19 cellular contexts compared by ENCODE assay signal in the genomic region with DNA sequence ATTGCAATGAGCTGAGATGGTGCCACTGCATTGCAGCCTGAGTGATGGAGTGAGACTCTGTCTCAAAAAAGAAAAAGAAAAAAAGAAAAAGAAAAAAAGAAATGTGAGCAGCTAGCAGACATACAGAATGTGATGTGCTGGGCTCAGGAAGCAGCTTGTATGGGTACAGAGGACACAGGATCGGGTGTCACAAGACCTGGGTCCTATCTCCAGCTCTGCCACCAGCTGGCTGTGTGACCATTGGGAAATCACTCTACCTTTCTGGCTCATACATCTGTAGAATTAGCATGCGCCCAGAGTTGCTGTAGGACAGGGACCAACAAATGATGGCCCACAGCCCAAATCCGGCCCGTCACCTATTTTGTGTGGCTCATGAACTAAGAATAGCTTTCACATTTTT. TPM values are rescaled to one million over a fixed set of nuclear protein-coding genes. Genes with fewer than 3 reads are reported as not detected.
A peak's percentile ranks its signal among the peaks of the same experiment; 100 is the strongest.
DNase-seq lines count a peak whose midpoint lies in the region; ATAC-seq and TF ChIP-seq lines count a peak whose summit lies in the region.
"Had no signal": no experiment of that assay in that cellular context is flagged by ENCODE, and none has a peak within 500 bp of the region (broad histone marks: within the 10 kb centered on the region; RNA-seq: fewer than 3 reads in every experiment).

No MANE protein-coding gene starts in this region.

- no peak overlapping the region for H4K5ac ChIP-seq in IMR-90 (ENCODE audit: low read depth, low read length)

- peaks cover 25% of the 10 kb centered on the region for H3K4me1 Mint-ChIP-seq in GM23338

- intact Hi-C loops in IMR-90 (cut with micrococcal nuclease) (no loop called here), posterior vena cava (cut with DNase I) (no loop called here)

- H3K4me2 ChIP-seq in BLaER1 = peak overlapping the region; percentile 3; the same call in 1 of the 2 replicates
- no peak overlapping the region for H3K4me2 ChIP-seq in IMR-90 (ENCODE audit: low read depth, low read length)
- H3K4me2 ChIP-seq in GM23338 = no peak overlapping the region

- H2BK5ac ChIP-seq in IMR-90 (ENCODE audit: low read depth, low read length, poor library complexity, severe bottlenecking) = no peak overlapping the region

- dilution Hi-C loops in IMR-90 (cut with HindIII; ENCODE audit: low sequenced_read_pairs, unreplicated experiment) = no loop called here

- no peak overlapping the region for H3K9ac ChIP-seq in BLaER1
- no peak overlapping the region for H3K9ac ChIP-seq in IMR-90 (ENCODE audit: low read depth, low read length)
- H3K9ac ChIP-seq: GM23248 had no signal

- no peaks in the 10 kb centered on the region for H3K9me1 ChIP-seq in IMR-90 (ENCODE audit: insufficient read depth, low read length)

- no peak for DNase-seq in IMR-90
- peak; percentile 25 for DNase-seq in posterior vena cava (ENCODE audit: low spot score)
- no peak for DNase-seq in AML-193 (lab: John Stamatoyannopoulos, UW)
- DNase-seq in GM23338 (ENCODE audit: low spot score) = no peak
- no peak for DNase-seq in GM10248 (ENCODE audit: extremely low spot score)
- DNase-seq: BE2C; CD4-positive, alpha-beta memory T cell; DMS153; DMS79; GDM1; GM23248; HCEC 1CT; KBM-7 had no signal

- H3K27ac ChIP-seq in BLaER1 (no peak overlapping the region), IMR-90 (ENCODE audit: insufficient read depth, low read length) (no peak overlapping the region), cingulate gyrus (ENCODE audit: low read depth, low read length) (peak overlapping the region; percentile 60), GM23338 (ENCODE audit: low read depth) (no peak overlapping the region)
- H3K27ac ChIP-seq: GM23248 had no signal

- TF ChIP-seq CTCF in IMR-90 (conservative IDR thresholded peaks at IDR 0.05; ENCODE audit: low read depth, low read length) = no peak
- no peak for TF ChIP-seq CTCF in GM23338 (conservative IDR thresholded peaks at IDR 0.05; ENCODE audit: low read depth in 2 of 2)
- no peak for TF ChIP-seq CTCF in GM10248 (IDR thresholded peaks at IDR 0.05; ENCODE audit: control extremely low read depth, extremely low read depth, low read depth, missing control alignments)

- no peak overlapping the region for H3K27ac Mint-ChIP-seq in GM23338
- H3K27ac Mint-ChIP-seq: CD14-positive monocyte; CD4-positive, alpha-beta memory T cell had no signal

- no peak overlapping the region for H2BK120ac ChIP-seq in IMR-90 (ENCODE audit: low read depth, low read length)

- BruUV-seq in IMR-90 (replicated peaks; lab: Mats Ljungman, UMichigan) = no TSS peak

- H3K27me3 Mint-ChIP-seq in GM23338 (ENCODE audit: insufficient read depth, low read depth, poor library complexity) = peaks cover 11% of the 10 kb centered on the region

- no peak overlapping the region for H3K4me3 ChIP-seq in BLaER1
- H3K4me3 ChIP-seq in IMR-90 (ENCODE audit: insufficient read depth, low read depth, low read length) = no peak overlapping the region
- no peak overlapping the region for H3K4me3 ChIP-seq in GM23338
- H3K4me3 ChIP-seq: GM23248 had no signal

- H4K20me1 ChIP-seq in BLaER1 (no peaks in the 10 kb centered on the region), IMR-90 (ENCODE audit: insufficient read depth, low read length) (no peaks in the 10 kb centered on the region), GM23338 (replicated peaks; ENCODE audit: insufficient read depth) (no peaks in the 10 kb centered on the region)

- H3K79me2 ChIP-seq in GM23338 (replicated peaks; ENCODE audit: insufficient read depth) = no peaks in the 10 kb centered on the region

- H3K23ac ChIP-seq in IMR-90 (ENCODE audit: low read depth, low read length) = no peak overlapping the region

- POLR2A ChIA-PET in IMR-90 (lab: Charles Lee; ENCODE audit: unreplicated experiment) (no interaction called here), GM10248 (lab: Yijun Ruan, JAX) (no interaction called here)

- no peak for ATAC-seq in IMR-90 (ENCODE audit: low read depth)
- ATAC-seq in GM23338 = no peak

- H3K36me3 Mint-ChIP-seq in GM23338 (ENCODE audit: low read depth) = no peaks in the 10 kb centered on the region; the same call in 2 of the 3 replicates
- H3K36me3 Mint-ChIP-seq: CD4-positive, alpha-beta memory T cell had no signal

- H2AFZ ChIP-seq in IMR-90 (replicated peaks; ENCODE audit: low read length, poor library complexity) = no peak overlapping the region
- H2AFZ ChIP-seq in GM23338 = no peak overlapping the region
- H2AFZ ChIP-seq: GM23248 had no signal

- H3K4me1 ChIP-seq in BLaER1 = peaks cover 68% of the 10 kb centered on the region
- H3K4me1 ChIP-seq in IMR-90 (ENCODE audit: control insufficient read depth, insufficient read depth, low read length) = no peaks in the 10 kb centered on the region
- H3K4me1 ChIP-seq in GM23338 (ENCODE audit: insufficient read depth) = peaks cover 15% of the 10 kb centered on the region

- TF ChIP-seq POLR2A in IMR-90 (IDR thresholded peaks at IDR 0.05; ENCODE audit: low read depth, low read length) = no peak

- no CpG with 5 or more reads among the region's 4 CpGs for WGBS in IMR-90 (ENCODE audit: extremely low coverage in 2 of 2, insufficient read length in 1 of 2), 2 experiments

- H3K9me2 ChIP-seq in GM23338 (ENCODE audit: insufficient read depth) = 0 out of 2 replicates have a peak, but pooled peaks cover 4% of the 10 kb centered on the region

- H3K9me3 ChIP-seq in BLaER1 (no peaks in the 10 kb centered on the region), IMR-90 (ENCODE audit: control insufficient read depth, insufficient read depth, low read length) (no peaks in the 10 kb centered on the region)
- H3K9me3 ChIP-seq: BE2C had no signal

- no peak overlapping the region for H3K14ac ChIP-seq in IMR-90 (replicated peaks; ENCODE audit: low read depth, low read length)

- H4K8ac ChIP-seq in IMR-90 (ENCODE audit: low read depth in 2 of 2, low read length in 2 of 2) = no peak overlapping the region

- in situ Hi-C loops in IMR-90 (cut with MboI; ENCODE audit: low sequenced_read_pairs) = no loop called here

- H2BK20ac ChIP-seq in IMR-90 (ENCODE audit: low read depth, low read length) = no peak overlapping the region

- TF ChIP-seq RAD21 in IMR-90 (IDR thresholded peaks at IDR 0.05; ENCODE audit: low read length) = no peak

- 0 out of 3 replicates have a peak, but pooled peaks cover 3% of the 10 kb centered on the region for H3K9me3 Mint-ChIP-seq in GM23338
- H3K9me3 Mint-ChIP-seq: CD4-positive, alpha-beta memory T cell had no signal

- H3K4ac ChIP-seq in IMR-90 (ENCODE audit: low read depth, low read length) = no peak overlapping the region

- no peaks in the 10 kb centered on the region for H3K27me3 ChIP-seq in BLaER1
- peaks cover 58% of the 10 kb centered on the region for H3K27me3 ChIP-seq in IMR-90 (ENCODE audit: control insufficient read depth, insufficient read depth, low read length)
- peaks cover 9% of the 10 kb centered on the region for H3K27me3 ChIP-seq in GM23338 (ENCODE audit: insufficient read depth)
- H3K27me3 ChIP-seq: BE2C had no signal

- H3K4me3 Mint-ChIP-seq in GM23338 = no peak overlapping the region
- H3K4me3 Mint-ChIP-seq: CD4-positive, alpha-beta memory T cell had no signal

- H2BK15ac ChIP-seq in IMR-90 (ENCODE audit: low read depth, low read length) = no peak overlapping the region

- H3K56ac ChIP-seq in IMR-90 (ENCODE audit: extremely low read depth, insufficient read depth, low read length) = no peak overlapping the region

- CTCF ChIA-PET in IMR-90 (lab: Yijun Ruan, JAX) (no interaction called here), GM10248 (lab: Yijun Ruan, JAX) (interaction anchor here (1.1 to 2.8 kb wide), 4 partner anchors 24 to 443 kb away, joined by 3 to 7 read pairs (median 4); no protein-coding TSS in a partner anchor)

- no peaks in the 10 kb centered on the region for H3F3A ChIP-seq in GM23338 (replicated peaks; ENCODE audit: low read depth)

- H2AK5ac ChIP-seq in IMR-90 (ENCODE audit: low read depth, low read length) = no peak overlapping the region

- no peak overlapping the region for H4K91ac ChIP-seq in IMR-90 (ENCODE audit: insufficient read depth, low read depth, low read length)

- H2AK9ac ChIP-seq in IMR-90 (replicated peaks; ENCODE audit: low read depth, low read length, poor library complexity) = peak overlapping the region; percentile 3

- no peak overlapping the region for H3K18ac ChIP-seq in IMR-90 (ENCODE audit: low read depth, low read length)

- no peaks in the 10 kb centered on the region for H3K79me1 ChIP-seq in IMR-90 (ENCODE audit: low read depth in 1 of 2, low read length in 2 of 2)

- no peaks in the 10 kb centered on the region for H3K36me3 ChIP-seq in BLaER1
- no peaks in the 10 kb centered on the region for H3K36me3 ChIP-seq in IMR-90 (ENCODE audit: control insufficient read depth, insufficient read depth, low read length)
- H3K36me3 ChIP-seq in GM23338 (ENCODE audit: insufficient read depth) = no peaks in the 10 kb centered on the region
- H3K36me3 ChIP-seq: BE2C had no signal

TF ChIP-seq in IMR-90, 13 proteins besides CTCF, POLR2A, EP300 and RAD21 (continues in another document):
- TF ChIP-seq CHD1 (IDR thresholded peaks at IDR 0.05; ENCODE audit: low read depth, low read length) (no peak), MXI1 (IDR thresholded peaks at IDR 0.05; ENCODE audit: borderline replicate concordance, low read depth, low read length) (no peak)

TF ChIP-seq in GM23338, 12 proteins besides CTCF, POLR2A, EP300 and RAD21 (continues in another document):
- TF ChIP-seq STAT1 (IDR thresholded peaks at IDR 0.05; ENCODE audit: unreplicated experiment) (no peak), JUNB (IDR thresholded peaks at IDR 0.05; ENCODE audit: unreplicated experiment) (no peak), POLR2AphosphoS5 (IDR thresholded peaks at IDR 0.05; ENCODE audit: low read depth) (no peak)

RNA-seq across cellular contexts. Expression of gene PLA2G2C, which starts 3.3 kb away (rescaled TPM):
- not detected in 2 replicates for total RNA-seq in IMR-90 (2012; rRNA removed)
- not detected in 2 replicates for polyA plus RNA-seq in IMR-90 (2012; rRNA removed)
- polyA plus RNA-seq in IMR-90 (2012; cell fraction: cytosol; rRNA removed) = not detected in 2 replicates
- not detected in 2 replicates for polyA plus RNA-seq in IMR-90 (2012; cell fraction: nucleus; rRNA removed; ENCODE audit: low replicate concordance)
- under 1 TPM; 0.14 to 0.24 TPM for total RNA-seq in posterior vena cava
- not detected in 2 replicates for total RNA-seq in GM23338 (2014; rRNA removed; shearing (Covaris generic))
- polyA plus RNA-seq in GM23338 (2016; fragmentation: Nextera tagmentation; extraction: Ambion mirVana) = not detected in 2 replicates
- total RNA-seq: A172; CD4-positive, alpha-beta memory T cell; Daoy; GM23248; HT-29 had no signal
- polyA plus RNA-seq: CD4-positive, alpha-beta memory T cell; GM23248 had no signal

RNA-seq across cellular contexts. Expression of gene UBXN10, which starts 3.8 kb away (rescaled TPM):
- not detected in 2 replicates for total RNA-seq in IMR-90 (2012; rRNA removed)
- not detected in 2 replicates for polyA plus RNA-seq in IMR-90 (2012; rRNA removed)
- not detected in 2 replicates for polyA plus RNA-seq in IMR-90 (2012; cell fraction: cytosol; rRNA removed)
- polyA plus RNA-seq in IMR-90 (2012; cell fraction: nucleus; rRNA removed; ENCODE audit: low replicate concordance) = not detected in 2 replicates
- under 1 TPM; 0.29 to 0.60 TPM for total RNA-seq in posterior vena cava
- 0.58 and 0.69 TPM in 2 replicates for total RNA-seq in GM23338 (2014; rRNA removed; shearing (Covaris generic))
- 0.26 and 0.27 TPM in 2 replicates for polyA plus RNA-seq in GM23338 (2016; fragmentation: Nextera tagmentation; extraction: Ambion mirVana)
- total RNA-seq: A172 had no signal
- polyA plus RNA-seq: GM23248 had no signal

RNA-seq across cellular contexts. Expression of gene PLA2G2F, which starts 50.5 kb away (rescaled TPM):
- total RNA-seq in IMR-90 (2012; rRNA removed) (not detected in 2 replicates), posterior vena cava (not detected)
- polyA plus RNA-seq in IMR-90 (2012; rRNA removed) (not detected in 2 replicates), GM23338 (2016; fragmentation: Nextera tagmentation; extraction: Ambion mirVana) (not detected in 2 replicates)
- not detected in 2 replicates for polyA plus RNA-seq in IMR-90 (2012; cell fraction: cytosol; rRNA removed)
- not detected in 2 replicates for polyA plus RNA-seq in IMR-90 (2012; cell fraction: nucleus; rRNA removed; ENCODE audit: low replicate concordance)
- total RNA-seq in GM23338 (2014; rRNA removed; shearing (Covaris generic)) = not detected in 2 replicates
- total RNA-seq: A172; CD4-positive, alpha-beta memory T cell; Daoy; GM23248 had no signal
- polyA plus RNA-seq: CD14-positive monocyte; CD4-positive, alpha-beta memory T cell; GM23248 had no signal
